ENCODE assay signal across 22 cellular contexts in genomic region chr2:191661099-191661681, GRCh38. TPM values are rescaled to one million over a fixed set of nuclear protein-coding genes. Genes with fewer than 3 reads are reported as not detected.
DNase-seq lines count a peak whose midpoint lies in the region; ATAC-seq lines count a peak whose summit lies in the region.
"Had no signal": no experiment of that assay in that cellular context is flagged by ENCODE, and none has a peak within 500 bp of the region (broad histone marks: within the 10 kb centered on the region; RNA-seq: fewer than 3 reads in every experiment).

No MANE protein-coding gene starts in this region.

- peaks cover 3 to 8% of the 10 kb centered on the region in 2 donors for H3K9me3 Mint-ChIP-seq in activated T-cell treated with anti-CD3 and anti-CD28 coated beads, Interleukin-2, amount 50 U/mL, for 72 hours
- H3K9me3 Mint-ChIP-seq in activated T-cell treated with anti-CD3 and anti-CD28 coated beads, Interleukin-2, amount 50 U/mL, for 4 hours: peaks cover 5% of the 10 kb centered on the region
- peaks cover 5% of the 10 kb centered on the region for H3K9me3 Mint-ChIP-seq in stimulated activated memory B cell treated with anti-CD40 and anti-IgM and Interleukin-4, amounts not matched to agents 10 μg/mL and 1 μg/mL and 100 μg/mL, for 72 hours

- no peaks in the 10 kb centered on the region for H3K27me3 Mint-ChIP-seq in activated T-cell treated with anti-CD3 and anti-CD28 coated beads, Interleukin-2, amount 50 U/mL, for 72 hours (ENCODE audit: low read depth)
- H3K27me3 Mint-ChIP-seq in activated T-cell treated with anti-CD3 and anti-CD28 coated beads, Interleukin-2, amount 50 U/mL, for 4 hours (ENCODE audit: low read depth): no peaks in the 10 kb centered on the region
- no peaks in the 10 kb centered on the region for H3K27me3 Mint-ChIP-seq in stimulated activated memory B cell treated with anti-CD40 and anti-IgM and Interleukin-4, amounts not matched to agents 10 μg/mL and 1 μg/mL and 100 μg/mL, for 72 hours
- H3K27me3 Mint-ChIP-seq: activated CD4-positive, alpha-beta T cell treated with anti-CD3 and anti-CD28 coated beads, Interleukin-2, amount 10 ng/mL, durations not matched to agents 24 days and 14 days; CD4-positive, alpha-beta T cell; naive thymus-derived CD8-positive, alpha-beta T cell had no signal

- H3K4me3 Mint-ChIP-seq in activated T-cell treated with anti-CD3 and anti-CD28 coated beads, Interleukin-2, amount 50 U/mL, for 72 hours: no peak overlapping the region
- no peak overlapping the region for H3K4me3 Mint-ChIP-seq in activated T-cell treated with anti-CD3 and anti-CD28 coated beads, Interleukin-2, amount 50 U/mL, for 4 hours
- H3K4me3 Mint-ChIP-seq in stimulated activated memory B cell treated with anti-CD40 and anti-IgM and Interleukin-4, amounts not matched to agents 10 μg/mL and 1 μg/mL and 100 μg/mL, for 72 hours: no peak overlapping the region
- H3K4me3 Mint-ChIP-seq: activated CD4-positive, alpha-beta T cell treated with anti-CD3 and anti-CD28 coated beads, Interleukin-2, amount 10 ng/mL, durations not matched to agents 24 days and 14 days; CD4-positive, alpha-beta T cell; naive thymus-derived CD8-positive, alpha-beta T cell had no signal

- peaks cover 30% of the 10 kb centered on the region for H3K4me1 Mint-ChIP-seq in activated T-cell treated with anti-CD3 and anti-CD28 coated beads, Interleukin-2, amount 50 U/mL, for 72 hours (ENCODE audit: low read depth)
- no peaks in the 10 kb centered on the region for H3K4me1 Mint-ChIP-seq in activated T-cell treated with anti-CD3 and anti-CD28 coated beads, Interleukin-2, amount 50 U/mL, for 4 hours (ENCODE audit: low read depth)
- peaks cover 5% of the 10 kb centered on the region for H3K4me1 Mint-ChIP-seq in stimulated activated memory B cell treated with anti-CD40 and anti-IgM and Interleukin-4, amounts not matched to agents 10 μg/mL and 1 μg/mL and 100 μg/mL, for 72 hours

- no peak for DNase-seq in activated T-cell treated with anti-CD3 and anti-CD28 coated beads, Interleukin-2, amount 50 U/mL, for 72 hours
- DNase-seq in activated T-cell treated with anti-CD3 and anti-CD28 coated beads, Interleukin-2, amount 50 U/mL, for 4 hours: no peak
- DNase-seq in OCI-M1 (lab: John Stamatoyannopoulos, UW) (peak; percentile 47), SW 1271 (lab: John Stamatoyannopoulos, UW) (no peak), NCI-H510A (lab: John Stamatoyannopoulos, UW) (no peak)
- DNase-seq: activated CD4-positive, alpha-beta T cell treated with anti-CD3 and anti-CD28 coated beads, Interleukin-2, amount 10 ng/mL, durations not matched to agents 24 days and 14 days; activated naive CD4-positive, alpha-beta T cell treated with Interleukin-2 at 50 U/mL for 16 hours; activated T-cell treated with anti-CD3 and anti-CD28 coated beads, Interleukin-2, amount 50 U/mL, for 48 hours; adrenal gland; brain microvascular endothelial cell; CD4-positive, alpha-beta T cell; kidney; midbrain; naive thymus-derived CD8-positive, alpha-beta T cell; NCI-H146; NCI-H2107; NCI-H82; T-helper 9 cell; tibial artery had no signal

- H3K36me3 Mint-ChIP-seq in activated T-cell treated with anti-CD3 and anti-CD28 coated beads, Interleukin-2, amount 50 U/mL, for 72 hours (ENCODE audit: insufficient read depth in 2 of 2): peaks cover 2 to 4% of the 10 kb centered on the region in 2 donors
- peaks cover 2% of the 10 kb centered on the region for H3K36me3 Mint-ChIP-seq in activated T-cell treated with anti-CD3 and anti-CD28 coated beads, Interleukin-2, amount 50 U/mL, for 4 hours (ENCODE audit: insufficient read depth)
- H3K36me3 Mint-ChIP-seq in stimulated activated memory B cell treated with anti-CD40 and anti-IgM and Interleukin-4, amounts not matched to agents 10 μg/mL and 1 μg/mL and 100 μg/mL, for 72 hours: peaks cover 7% of the 10 kb centered on the region

- no peak for ATAC-seq in activated T-cell treated with anti-CD3 and anti-CD28 coated beads, Interleukin-2, amount 50 U/mL, for 72 hours (replicated peaks in 1 of 2)
- ATAC-seq in activated T-cell treated with anti-CD3 and anti-CD28 coated beads, Interleukin-2, amount 50 U/mL, for 4 hours: no peak
- ATAC-seq in HG02938 (IDR thresholded peaks at IDR 0.05; ENCODE audit: unreplicated experiment) (peak; percentile 49), GM21786 (IDR thresholded peaks at IDR 0.05; ENCODE audit: unreplicated experiment) (no peak)
- ATAC-seq in stimulated activated memory B cell treated with anti-CD40 and anti-IgM and Interleukin-4, amounts not matched to agents 10 μg/mL and 1 μg/mL and 100 μg/mL, for 72 hours: no peak
- ATAC-seq: naive thymus-derived CD8-positive, alpha-beta T cell had no signal

- peak overlapping the region; percentile 58 for H3K27ac Mint-ChIP-seq in activated T-cell treated with anti-CD3 and anti-CD28 coated beads, Interleukin-2, amount 50 U/mL, for 72 hours
- H3K27ac Mint-ChIP-seq in stimulated activated memory B cell treated with anti-CD40 and anti-IgM and Interleukin-4, amounts not matched to agents 10 μg/mL and 1 μg/mL and 100 μg/mL, for 72 hours: peak overlapping the region; percentile 20
- H3K27ac Mint-ChIP-seq: activated CD4-positive, alpha-beta T cell treated with anti-CD3 and anti-CD28 coated beads, Interleukin-2, amount 10 ng/mL, durations not matched to agents 24 days and 14 days; CD4-positive, alpha-beta T cell; naive thymus-derived CD8-positive, alpha-beta T cell had no signal

RNA-seq across cellular contexts. Expression of gene NABP1, which starts 16.7 kb away (rescaled TPM):
- 10 to 100 TPM; 94.1 to 98.6 TPM for total RNA-seq in activated T-cell treated with anti-CD3 and anti-CD28 coated beads, Interleukin-2, amount 50 U/mL, for 72 hours
- 10 to 100 TPM; 47.8 to 55.3 (median 52.2) TPM for total RNA-seq in activated T-cell treated with anti-CD3 and anti-CD28 coated beads, Interleukin-2, amount 50 U/mL, for 4 hours
